Comparison of ENCODE assay signal across 1 cellular context in the genomic region with DNA sequence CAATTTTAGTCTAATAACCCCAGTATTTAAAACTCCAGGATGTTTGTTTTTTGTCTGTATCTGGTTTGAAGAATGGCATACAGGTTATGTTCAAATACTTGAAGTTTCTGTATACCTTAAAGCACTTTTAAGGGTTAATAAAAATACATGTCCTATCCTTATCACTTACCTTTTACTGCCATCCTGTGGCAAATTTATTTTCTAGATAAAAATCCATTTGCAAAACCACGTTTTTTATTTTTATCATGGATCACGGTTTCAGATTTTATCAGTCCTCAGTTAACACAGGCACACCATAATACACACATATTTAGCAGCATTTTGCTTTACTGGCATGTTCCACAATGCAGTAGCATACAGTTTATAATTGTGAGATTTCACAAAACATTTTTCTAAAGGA.
TF ChIP-seq lines count a peak whose summit lies in the region.

No MANE protein-coding gene starts in this region.

TF ChIP-seq in GM12878, 131 proteins besides CTCF, POLR2A, EP300 and RAD21 (continued from another document):
- TF ChIP-seq CEBPZ (IDR thresholded peaks at IDR 0.05; ENCODE audit: low read depth, low read length) (no peak), CHD4 (IDR thresholded peaks at IDR 0.05) (no peak), ZNF384 (IDR thresholded peaks at IDR 0.05; ENCODE audit: borderline replicate concordance, low read depth, low read length) (no peak), MYB (IDR thresholded peaks at IDR 0.05; ENCODE audit: borderline replicate concordance, low read depth, low read length) (no peak), HDAC6 (IDR thresholded peaks at IDR 0.05; ENCODE audit: unreplicated experiment) (no peak)
